17 cellular contexts compared by ENCODE assay signal in genomic region chr7:112006071-112006470, GRCh38.
A peak's percentile ranks its signal among the peaks of the same experiment; 100 is the strongest.
DNase-seq lines count a peak whose midpoint lies in the region; ATAC-seq and TF ChIP-seq lines count a peak whose summit lies in the region.
"Had no signal": no experiment of that assay in that cellular context is flagged by ENCODE, and none has a peak within 500 bp of the region (broad histone marks: within the 10 kb centered on the region; RNA-seq: fewer than 3 reads in every experiment).

No MANE protein-coding gene starts in this region.

- H3K9me2 ChIP-seq in PC-3 (replicated peaks; ENCODE audit: low read length) (no peaks in the 10 kb centered on the region), MM.1S (replicated peaks; ENCODE audit: insufficient read depth, low read length) (no peaks in the 10 kb centered on the region)

- peaks cover 28% of the 10 kb centered on the region; the same call in 1 of the 2 replicates for H3K79me2 ChIP-seq in PC-3 (ENCODE audit: low read length)
- peaks cover 45% of the 10 kb centered on the region for H3K79me2 ChIP-seq in MM.1S (ENCODE audit: low read length)

- H3K4me3 ChIP-seq in PC-3 (ENCODE audit: low read length) (no peak overlapping the region), dorsolateral prefrontal cortex (no peak overlapping the region), mesenchymal stem cell (ENCODE audit: insufficient read depth in 1 of 2, low read depth in 1 of 2, low read length in 2 of 2) (no peak overlapping the region), sigmoid colon (no peak overlapping the region), MM.1S (ENCODE audit: low read length) (no peak overlapping the region)
- H3K4me3 ChIP-seq: GM23248 had no signal

- H3K36me3 ChIP-seq in PC-3 (ENCODE audit: low read depth, low read length) = no peaks in the 10 kb centered on the region
- no peaks in the 10 kb centered on the region for H3K36me3 ChIP-seq in mesenchymal stem cell (ENCODE audit: control insufficient read depth in 1 of 2, insufficient read depth in 2 of 2, low read depth in 1 of 2, low read length in 2 of 2)
- H3K36me3 ChIP-seq in sigmoid colon = no peaks in the 10 kb centered on the region
- no peaks in the 10 kb centered on the region for H3K36me3 ChIP-seq in MM.1S (replicated peaks; ENCODE audit: insufficient read depth, low read length)

- H3K27ac ChIP-seq in PC-3 (ENCODE audit: low read length) = peak overlapping the region; percentile 27
- peak overlapping the region in 39 of 59 donors; percentile 0 to 63 (median 40) for H3K27ac ChIP-seq in dorsolateral prefrontal cortex
- no peak overlapping the region for H3K27ac ChIP-seq in mesenchymal stem cell (ENCODE audit: low read length, poor library complexity, severe bottlenecking)
- no peak overlapping the region for H3K27ac ChIP-seq in sigmoid colon
- H3K27ac ChIP-seq in MM.1S (ENCODE audit: low read length) = no peak overlapping the region
- H3K27ac ChIP-seq: C4-2B, GM23248 had no signal

- H3K4me2 ChIP-seq in PC-3 (ENCODE audit: low read length) (peak overlapping the region; percentile 20; the same call in 1 of the 2 replicates), mesenchymal stem cell (ENCODE audit: low read length, poor library complexity, severe bottlenecking) (no peak overlapping the region), MM.1S (ENCODE audit: low read depth, low read length) (no peak overlapping the region)

- H3F3A ChIP-seq in PC-3 (ENCODE audit: low read length, unreplicated experiment) (no peaks in the 10 kb centered on the region), MM.1S (ENCODE audit: insufficient read depth, low read length) (no peaks in the 10 kb centered on the region)

- ATAC-seq in PC-3 = peak; percentile 38
- ATAC-seq: HepG2 had no signal

- no peak overlapping the region for H2AFZ ChIP-seq in PC-3 (ENCODE audit: low read length)
- no peak overlapping the region for H2AFZ ChIP-seq in mesenchymal stem cell (ENCODE audit: low read depth, low read length)
- no peak overlapping the region for H2AFZ ChIP-seq in MM.1S (ENCODE audit: low read length)
- H2AFZ ChIP-seq: GM23248 had no signal

- no peak overlapping the region for H4K8ac ChIP-seq in mesenchymal stem cell (ENCODE audit: low read length)

- BruUV-seq in PC-3 (replicated peaks; lab: Mats Ljungman, UMichigan) = no TSS peak

- TF ChIP-seq EP300 in sigmoid colon (IDR thresholded peaks at IDR 0.05) = no peak

- peak; percentile 16 for DNase-seq in LoVo (ENCODE audit: low spot score)
- DNase-seq in PC-3 = peak; percentile 48
- no peak for DNase-seq in dorsolateral prefrontal cortex
- DNase-seq in mesenchymal stem cell = no peak
- DNase-seq in activated gamma-delta T cell treated with Interleukin-2 at 50 U/mL for 16 hours = no peak
- no peak for DNase-seq in sigmoid colon
- DNase-seq in SKM-1 (lab: John Stamatoyannopoulos, UW; ENCODE audit: unreplicated experiment) = no peak
- DNase-seq in MM.1S = no peak
- DNase-seq: ACHN; Caco-2; CD4-positive, alpha-beta T cell; GM23248; HCEC 1CT; HFFc6; KBM-7 had no signal

- H4K91ac ChIP-seq in mesenchymal stem cell (ENCODE audit: low read length) = no peak overlapping the region

- no peak overlapping the region for H2BK120ac ChIP-seq in mesenchymal stem cell (ENCODE audit: low read depth, low read length)

- no peak overlapping the region for H3K18ac ChIP-seq in mesenchymal stem cell (ENCODE audit: low read depth in 1 of 2, low read length in 2 of 2)

- H2AK5ac ChIP-seq in mesenchymal stem cell (ENCODE audit: low read length, severe bottlenecking) = peak overlapping the region; percentile 70

- H3K9me3 ChIP-seq in PC-3 (ENCODE audit: low read length) (no peaks in the 10 kb centered on the region), mesenchymal stem cell (ENCODE audit: control insufficient read depth, low read length) (no peaks in the 10 kb centered on the region), sigmoid colon (no peaks in the 10 kb centered on the region), MM.1S (replicated peaks; ENCODE audit: insufficient read depth, low read length) (no peaks in the 10 kb centered on the region)
- H3K9me3 ChIP-seq: Caco-2 had no signal

- H3K27me3 ChIP-seq in PC-3 (ENCODE audit: low read length) (no peaks in the 10 kb centered on the region), dorsolateral prefrontal cortex (no peaks in the 10 kb centered on the region), mesenchymal stem cell (ENCODE audit: control insufficient read depth in 1 of 2, insufficient read depth in 1 of 2, low read length in 2 of 2) (no peaks in the 10 kb centered on the region), sigmoid colon (no peaks in the 10 kb centered on the region), MM.1S (replicated peaks; ENCODE audit: insufficient read depth, low read length) (no peaks in the 10 kb centered on the region)

- CTCF ChIA-PET in PC-3 (lab: Charles Lee) = no interaction called here

- H2BK15ac ChIP-seq in mesenchymal stem cell (ENCODE audit: low read depth, poor library complexity, severe bottlenecking) = no peak overlapping the region

- no peak overlapping the region for H2BK5ac ChIP-seq in mesenchymal stem cell (ENCODE audit: low read depth, low read length, poor library complexity, severe bottlenecking)

- H3K9ac ChIP-seq in PC-3 (ENCODE audit: low read length) (no peak overlapping the region), mesenchymal stem cell (ENCODE audit: low read length) (no peak overlapping the region), MM.1S (ENCODE audit: low read length) (no peak overlapping the region)
- H3K9ac ChIP-seq: GM23248 had no signal

- no peak for TF ChIP-seq CTCF in PC-3 (conservative IDR thresholded peaks at IDR 0.05; ENCODE audit: low read depth, low read length)
- TF ChIP-seq CTCF in dorsolateral prefrontal cortex (IDR thresholded peaks at IDR 0.05 in 54 of 56, conservative IDR thresholded peaks at IDR 0.05 in 2 of 56; ENCODE audit: low read depth in 1 of 56, partially characterized antibody in 56 of 56) = no peak
- no peak for TF ChIP-seq CTCF in sigmoid colon (IDR thresholded peaks at IDR 0.05)
- no peak for TF ChIP-seq CTCF in MM.1S (IDR thresholded peaks at IDR 0.05; ENCODE audit: low read length)

- H3K79me1 ChIP-seq in mesenchymal stem cell (replicated peaks; ENCODE audit: low read length, poor library complexity, severe bottlenecking) = peaks cover 20% of the 10 kb centered on the region

- no CpG with 5 or more reads among the region's 2 CpGs for WGBS in mesenchymal stem cell
- 22 to 70% methylated on average over 2 of the region's 2 CpGs for WGBS in sigmoid colon, 2 donors

- H4K20me1 ChIP-seq in PC-3 (ENCODE audit: low read length) = no peaks in the 10 kb centered on the region
- H4K20me1 ChIP-seq in MM.1S (ENCODE audit: insufficient read depth, low read length) = no peaks in the 10 kb centered on the region

- H2BK12ac ChIP-seq in mesenchymal stem cell (ENCODE audit: low read length in 2 of 2) = no peak overlapping the region

- no peak for TF ChIP-seq POLR2A in sigmoid colon (IDR thresholded peaks at IDR 0.05)

- H3K4me1 ChIP-seq in PC-3 (ENCODE audit: insufficient read depth, low read length) = peaks cover 40% of the 10 kb centered on the region
- peaks cover 1% of the 10 kb centered on the region for H3K4me1 ChIP-seq in mesenchymal stem cell (ENCODE audit: control insufficient read depth, insufficient read depth, low read depth, low read length)
- no peaks in the 10 kb centered on the region for H3K4me1 ChIP-seq in sigmoid colon
- 0 out of 2 replicates have a peak, but pooled peaks cover 4% of the 10 kb centered on the region for H3K4me1 ChIP-seq in MM.1S (ENCODE audit: low read length)
- H3K4me1 ChIP-seq: Caco-2 had no signal

- no peak overlapping the region for H3K23ac ChIP-seq in mesenchymal stem cell (ENCODE audit: low read length in 2 of 2)

- intact Hi-C loops in PC-3 (cut with micrococcal nuclease) (no loop called here), dorsolateral prefrontal cortex (cut with DNase I) (loop anchor here in 1 of 2 donors (10.0 kb wide), 1 partner anchor 199 kb away; the partner anchor contains the start of genes DOCK4 and ZNF277), sigmoid colon (cut with DNase I) (no loop called here)

- H3K4ac ChIP-seq in mesenchymal stem cell (ENCODE audit: low read depth in 1 of 2, low read length in 2 of 2) = no peak overlapping the region

- POLR2A ChIA-PET in PC-3 (lab: Charles Lee; ENCODE audit: unreplicated experiment) = no interaction called here

- no peak overlapping the region for H3K14ac ChIP-seq in mesenchymal stem cell (ENCODE audit: low read length in 2 of 2)

Comparison
In these comparisons a context has a peak if more than half of its experiments do, and no peak if none do; other contexts are left out.
1. DNase-seq: peak in LoVo (single experiment) and PC-3 (single experiment); none in dorsolateral prefrontal cortex (0 of 10), mesenchymal stem cell (single experiment), activated gamma-delta T cell treated with Interleukin-2 at 50 U/mL for 16 hours (single experiment), sigmoid colon (single experiment), SKM-1 (single experiment) and MM.1S (single experiment).
2. H3K27ac ChIP-seq: peak in PC-3 (single experiment) and dorsolateral prefrontal cortex (39 of 59); none in mesenchymal stem cell (single experiment), sigmoid colon (0 of 4) and MM.1S (single experiment).